Comparison of ENCODE assay signal across 23 cellular contexts in the genomic region with DNA sequence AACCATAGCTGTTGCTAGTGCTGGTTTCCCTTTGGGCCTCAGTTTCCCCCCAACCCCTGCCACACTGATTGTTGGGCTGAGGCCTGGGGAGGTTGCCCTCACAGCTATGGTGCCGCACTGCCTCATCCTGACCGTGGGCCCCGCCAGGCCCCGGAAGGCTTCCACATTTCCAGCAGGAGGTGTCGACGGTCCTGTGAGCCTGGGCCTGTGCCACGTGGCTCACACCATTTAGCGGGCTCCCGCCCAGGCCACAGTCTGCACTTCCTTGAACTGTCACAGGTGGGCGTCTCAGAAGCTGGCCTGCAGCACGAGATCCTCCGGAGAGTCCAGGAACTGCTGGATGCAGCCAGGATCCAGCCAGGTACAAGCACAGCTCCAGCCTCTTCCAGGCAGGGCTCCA. TPM values are rescaled to one million over a fixed set of nuclear protein-coding genes. Genes with fewer than 3 reads are reported as not detected.
DNase-seq lines count a peak whose midpoint lies in the region; ATAC-seq and TF ChIP-seq lines count a peak whose summit lies in the region.
"Had no signal": no experiment of that assay in that cellular context is flagged by ENCODE, and none has a peak within 500 bp of the region (broad histone marks: within the 10 kb centered on the region; RNA-seq: fewer than 3 reads in every experiment).

No MANE protein-coding gene starts in this region.

- 0 out of 2 replicates have a peak, but pooled peaks cover 3% of the 10 kb centered on the region for H3K79me2 ChIP-seq in GM23248 (ENCODE audit: insufficient read depth)
- no peaks in the 10 kb centered on the region for H3K79me2 ChIP-seq in osteoblast (ENCODE audit: insufficient read depth, low read length)
- H3K79me2 ChIP-seq in trophoblast cell (ENCODE audit: control insufficient read depth, insufficient read depth, low read length, poor library complexity) = no peaks in the 10 kb centered on the region

- H4K91ac ChIP-seq in trophoblast cell (ENCODE audit: low read depth, low read length) = no peak overlapping the region

- no peak overlapping the region for H3K18ac ChIP-seq in trophoblast cell (ENCODE audit: low read length)

- no peak overlapping the region for H4K12ac ChIP-seq in trophoblast cell (ENCODE audit: low read depth, low read length)

- H3K36me3 ChIP-seq in heart left ventricle = peaks cover 0 to 82% (median 69%) of the 10 kb centered on the region in 9 donors
- peaks cover 18% of the 10 kb centered on the region; the same call in 1 of the 2 replicates for H3K36me3 ChIP-seq in GM23248 (ENCODE audit: low read depth)
- peaks cover 0 to 42% of the 10 kb centered on the region in 2 donors for H3K36me3 ChIP-seq in adrenal gland (replicated peaks in 1 of 2)
- peaks cover 58% of the 10 kb centered on the region for H3K36me3 ChIP-seq in osteoblast (ENCODE audit: insufficient read depth, low read length)
- H3K36me3 ChIP-seq in trophoblast cell (ENCODE audit: control insufficient read depth in 1 of 2, insufficient read depth in 2 of 2, low read length in 2 of 2) = peaks cover 44 to 45% of the 10 kb centered on the region in 2 experiments

- DNase-seq in cardiac septum (ENCODE audit: low spot score) (peak; percentile 54), heart left ventricle (no peak), GM23248 (no peak), adrenal gland (peak in 1 of 7 donors; percentile 28), osteoblast (ENCODE audit: insufficient read length, low spot score, missing footprints) (peak; percentile 18), substantia nigra (lab: John Stamatoyannopoulos, UW) (no peak), trophoblast cell (no peak), SW 1271 (lab: John Stamatoyannopoulos, UW) (no peak)
- DNase-seq: CD8-positive, alpha-beta memory T cell; DMS153; DND-41; HCEC 1CT; NCI-H1092; NCI-H1417 treated with DMSO at 0.1 percent for 48 hours; NCI-H1694 treated with DMSO at 0.1 percent for 48 hours; NCI-H2081 treated with DMSO at 0.1 percent for 48 hours; NCI-H2171; NCI-H226; NCI-H510A; NCI-H69; RPMI8226; SHP77 treated with DMSO at 0.1 percent for 48 hours had no signal

- no peak overlapping the region for H3K23ac ChIP-seq in trophoblast cell (ENCODE audit: low read length)

- peaks cover 73% of the 10 kb centered on the region for H3F3A ChIP-seq in GM23248 (ENCODE audit: insufficient read depth)

- H2BK120ac ChIP-seq in trophoblast cell (ENCODE audit: insufficient read depth, low read length, poor library complexity) = no peak overlapping the region

- no peak overlapping the region for H3K4me2 ChIP-seq in GM23248 (ENCODE audit: unreplicated experiment)
- no peak overlapping the region for H3K4me2 ChIP-seq in osteoblast (ENCODE audit: insufficient read depth, low read length)
- no peak overlapping the region for H3K4me2 ChIP-seq in trophoblast cell (ENCODE audit: low read length)

- TF ChIP-seq CTCF in heart left ventricle (IDR thresholded peaks at IDR 0.05) = no peak
- no peak for TF ChIP-seq CTCF in adrenal gland (IDR thresholded peaks at IDR 0.05)
- no peak for TF ChIP-seq CTCF in osteoblast (IDR thresholded peaks at IDR 0.05; ENCODE audit: extremely low read depth, low read depth, low read length)

- no peak for ATAC-seq in heart left ventricle

- H3K9ac ChIP-seq in GM23248 = no peak overlapping the region
- no peak overlapping the region for H3K9ac ChIP-seq in trophoblast cell (ENCODE audit: low read length)

- no peaks in the 10 kb centered on the region for H3K79me1 ChIP-seq in trophoblast cell (ENCODE audit: low read length)

- H3K9me2 ChIP-seq in GM23248 (ENCODE audit: insufficient read depth) = no peaks in the 10 kb centered on the region

- no peak overlapping the region for H4K8ac ChIP-seq in trophoblast cell (ENCODE audit: low read depth, low read length)

- H2AK5ac ChIP-seq in trophoblast cell (ENCODE audit: low read length) = no peak overlapping the region

- TF ChIP-seq POLR2A in heart left ventricle (IDR thresholded peaks at IDR 0.05) (no peak), adrenal gland (IDR thresholded peaks at IDR 0.05) (no peak)

- H3K4ac ChIP-seq in trophoblast cell (ENCODE audit: low read depth, low read length) = no peak overlapping the region

- H2BK12ac ChIP-seq in trophoblast cell (ENCODE audit: low read length) = no peak overlapping the region

- no peaks in the 10 kb centered on the region for H3K27me3 ChIP-seq in heart left ventricle
- no peaks in the 10 kb centered on the region for H3K27me3 ChIP-seq in GM23248 (replicated peaks; ENCODE audit: insufficient read depth)
- no peaks in the 10 kb centered on the region for H3K27me3 ChIP-seq in adrenal gland
- H3K27me3 ChIP-seq in osteoblast (ENCODE audit: insufficient read depth, low read length) = no peaks in the 10 kb centered on the region
- H3K27me3 ChIP-seq in trophoblast cell (ENCODE audit: insufficient read depth, low read length) = no peaks in the 10 kb centered on the region

- in situ Hi-C loops in GM23248 (cut with MboI) = no loop called here

- no peak overlapping the region for H3K27ac ChIP-seq in heart left ventricle
- peak overlapping the region; percentile 75; the same call in 1 of the 2 replicates for H3K27ac ChIP-seq in GM23248
- peak overlapping the region in 3 of 5 donors; percentile 81 to 92 (median 91) for H3K27ac ChIP-seq in adrenal gland
- H3K27ac ChIP-seq in osteoblast (ENCODE audit: low read depth, low read length) = no peak overlapping the region
- no peak overlapping the region for H3K27ac ChIP-seq in substantia nigra (ENCODE audit: low read depth, low read length, poor library complexity, severe bottlenecking)
- H3K27ac ChIP-seq in trophoblast cell (ENCODE audit: low read depth, low read length) = no peak overlapping the region
- H3K27ac ChIP-seq: 22Rv1 had no signal

- H2AFZ ChIP-seq in GM23248 = no peak overlapping the region
- H2AFZ ChIP-seq in osteoblast (ENCODE audit: low read length) = no peak overlapping the region
- H2AFZ ChIP-seq in trophoblast cell (ENCODE audit: insufficient read depth, low read length, poor library complexity) = no peak overlapping the region

- H4K20me1 ChIP-seq in GM23248 (ENCODE audit: insufficient read depth) (no peaks in the 10 kb centered on the region), osteoblast (ENCODE audit: insufficient read depth, low read length) (peaks cover 5% of the 10 kb centered on the region)

- H3K14ac ChIP-seq in trophoblast cell (ENCODE audit: low read length) = no peak overlapping the region

- no peak overlapping the region for H3K4me3 ChIP-seq in heart left ventricle
- no peak overlapping the region for H3K4me3 ChIP-seq in GM23248
- H3K4me3 ChIP-seq in adrenal gland = no peak overlapping the region
- no peak overlapping the region for H3K4me3 ChIP-seq in osteoblast (ENCODE audit: insufficient read depth, low read length)
- H3K4me3 ChIP-seq in trophoblast cell (ENCODE audit: low read depth, low read length) = no peak overlapping the region

- H3K4me1 ChIP-seq in heart left ventricle (peaks cover 0 to 30% (median 12%) of the 10 kb centered on the region in 12 donors), GM23248 (ENCODE audit: insufficient read depth) (peaks cover 9% of the 10 kb centered on the region), adrenal gland (replicated peaks in 1 of 2) (peaks cover 14 to 24% of the 10 kb centered on the region in 2 donors), osteoblast (ENCODE audit: insufficient read depth, low read length) (peaks cover 34% of the 10 kb centered on the region), trophoblast cell (ENCODE audit: control insufficient read depth in 1 of 2, insufficient read depth in 2 of 2, low read length in 2 of 2) (peaks cover 0 to 10% of the 10 kb centered on the region in 2 experiments)

- H3K9me3 ChIP-seq in heart left ventricle = no peaks in the 10 kb centered on the region
- no peaks in the 10 kb centered on the region for H3K9me3 ChIP-seq in GM23248 (ENCODE audit: low read depth)
- H3K9me3 ChIP-seq in adrenal gland (replicated peaks in 1 of 3) = no peaks in the 10 kb centered on the region
- no peaks in the 10 kb centered on the region for H3K9me3 ChIP-seq in osteoblast (ENCODE audit: low read depth, low read length)
- H3K9me3 ChIP-seq in trophoblast cell (ENCODE audit: insufficient read depth, low read depth, low read length) = no peaks in the 10 kb centered on the region

- no peak overlapping the region for H2BK5ac ChIP-seq in trophoblast cell (ENCODE audit: low read depth, low read length, poor library complexity)

- 78 to 88% (median 84%) methylated on average over 8 to 12 of the region's 12 CpGs for WGBS in heart left ventricle, 4 donors
- 86 to 88% methylated on average over 12 of the region's 12 CpGs for WGBS in GM23248 (ENCODE audit: low coverage in 1 of 2, low lambda C conversion rate in 2 of 2, missing lambda C conversion rate in 2 of 2), 2 experiments
- WGBS in adrenal gland, 4 donors = 80 to 92% (median 92%) methylated on average over 6 to 12 of the region's 12 CpGs; no CpG with 5 or more reads in 1 of the 4 donors
- WGBS in trophoblast cell (ENCODE audit: extremely low coverage, insufficient coverage, insufficient read length) = no CpG with 5 or more reads among the region's 12 CpGs

- intact Hi-C loops in cardiac septum (cut with DNase I) (no loop called here), heart left ventricle (cut with DNase I) (no loop called here), adrenal gland (cut with DNase I) (no loop called here)

RNA-seq across cellular contexts. Expression of a gene that starts 45.7 kb away (rescaled TPM):
- total RNA-seq in cardiac septum (24.4 TPM), heart left ventricle (10 to 100 TPM; 21.9 to 42.2 (median 31.6) TPM), adrenal gland (10 to 100 TPM; 18.3 to 31.0 (median 29.3) TPM), osteoblast (12.3 and 13.0 TPM in 2 replicates)
- polyA plus RNA-seq in heart left ventricle (10 to 100 TPM; 22.2 to 38.0 TPM), GM23248 (2016; fragmentation: Nextera tagmentation; extraction: Ambion mirVana) (14.9 TPM in 2 replicates), adrenal gland (10 to 100 TPM in 2 of 3 donors, 1 to 10 TPM in 1; 6.8 to 74.8 (median 36.8) TPM)
- total RNA-seq in GM23248 (2014; rRNA removed; shearing (Covaris generic)) = 10.5 and 15.5 TPM in 2 replicates
- polyA plus RNA-seq in trophoblast cell (2013) = 11.0 and 12.1 TPM in 2 replicates

RNA-seq across cellular contexts. Expression of a gene that starts 45.8 kb away (rescaled TPM):
- total RNA-seq in cardiac septum (407 TPM), heart left ventricle (100 to 1,000 TPM; 408 to 937 (median 547) TPM), adrenal gland (1,000 to 10,000 TPM in 6 of 8 donors, 100 to 1,000 TPM in 2; 879 to 2,396 (median 1,368) TPM), osteoblast (1,103 and 1,259 TPM in 2 replicates)
- polyA plus RNA-seq in heart left ventricle (1,000 to 10,000 TPM; 1,225 to 1,523 TPM), GM23248 (2016; fragmentation: Nextera tagmentation; extraction: Ambion mirVana) (576 and 594 TPM in 2 replicates), adrenal gland (1,000 to 10,000 TPM; 1,610 to 4,212 (median 2,925) TPM)
- 1,255 and 1,676 TPM in 2 replicates for total RNA-seq in GM23248 (2014; rRNA removed; shearing (Covaris generic))
- polyA plus RNA-seq in trophoblast cell (2013) = 2,008 and 2,121 TPM in 2 replicates

Comparison
In these comparisons a context has a peak if more than half of its experiments do, and no peak if none do; other contexts are left out.
1. DNase-seq: peak in cardiac septum (single experiment) and osteoblast (single experiment); none in heart left ventricle (0 of 5), GM23248 (single experiment), substantia nigra (0 of 49), trophoblast cell (0 of 2) and SW 1271 (0 of 2).
2. H3K27ac ChIP-seq: peak in GM23248 (single experiment) and adrenal gland (3 of 5); none in heart left ventricle (0 of 12), osteoblast (single experiment), substantia nigra (single experiment) and trophoblast cell (single experiment).